9 cellular contexts compared by ENCODE assay signal in genomic region chr2:229199267-229199666, GRCh38.
"Had no signal": no experiment of that assay in that cellular context is flagged by ENCODE, and none has a peak within 500 bp of the region (broad histone marks: within the 10 kb centered on the region; RNA-seq: fewer than 3 reads in every experiment).

No MANE protein-coding gene starts in this region.

- H3K9ac ChIP-seq: GM23248 had no signal

- DNase-seq: GM23248, GOT3, H7, HFFc6, IMR-90, KBM-7 had no signal

- H3K4me3 ChIP-seq: GM23248, HAP-1 had no signal

- H3K27ac ChIP-seq: GM23248, HL-60 had no signal

- H3K9me3 ChIP-seq: HAP-1 had no signal

- H3K4me1 ChIP-seq: HAP-1 had no signal

- H2AFZ ChIP-seq: GM23248 had no signal

- ATAC-seq: HCT116 had no signal

- H3K36me3 ChIP-seq: HAP-1 had no signal
